ENCODE assay signal across 1 cellular context in genomic region chr1:15799928-15800835, GRCh38.
TF ChIP-seq lines count a peak whose summit lies in the region.

No MANE protein-coding gene starts in this region.

TF ChIP-seq in WTC11, 78 proteins besides CTCF, POLR2A, EP300 and RAD21 (continued from another document):
- TF ChIP-seq PRDM15 (CRISPR knock-in tag; IDR thresholded peaks at IDR 0.05) = no peak
TF ChIP-seq in WTC11: peak in this region for 0.
